ENCODE assay signal across 9 cellular contexts in the genomic region with DNA sequence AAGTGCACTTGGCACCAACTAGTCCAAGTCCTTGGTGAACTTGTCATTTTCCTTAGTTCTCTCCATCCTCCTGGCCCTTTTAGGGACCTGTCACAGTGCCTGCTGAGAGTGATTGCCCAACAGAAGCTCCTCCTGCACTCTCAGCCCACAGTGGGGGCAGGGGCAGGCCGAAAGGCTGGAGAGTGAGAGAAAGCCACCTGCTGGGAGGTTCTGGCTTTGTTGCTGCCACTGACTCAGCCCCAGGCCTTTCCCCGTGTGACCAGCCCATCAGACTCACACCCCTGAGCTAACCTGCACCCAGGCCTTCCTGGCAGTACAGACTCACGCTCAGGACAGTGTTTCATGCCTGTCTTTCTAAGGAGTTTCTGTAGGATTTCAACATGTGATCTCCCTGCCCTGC. TPM values are rescaled to one million over a fixed set of nuclear protein-coding genes. Genes with fewer than 3 reads are reported as not detected.
DNase-seq lines count a peak whose midpoint lies in the region; ATAC-seq and TF ChIP-seq lines count a peak whose summit lies in the region.
"Had no signal": no experiment of that assay in that cellular context is flagged by ENCODE, and none has a peak within 500 bp of the region (broad histone marks: within the 10 kb centered on the region; RNA-seq: fewer than 3 reads in every experiment).

No MANE protein-coding gene starts in this region.

- no peaks in the 10 kb centered on the region for H3K27me3 ChIP-seq in heart left ventricle
- no peaks in the 10 kb centered on the region for H3K27me3 ChIP-seq in upper lobe of right lung

- peaks cover 0 to 18% (median 0%) of the 10 kb centered on the region in 12 donors for H3K4me1 ChIP-seq in heart left ventricle
- H3K4me1 ChIP-seq in upper lobe of right lung, result peaks cover 14% of the 10 kb centered on the region

- no peak overlapping the region for H3K4me3 ChIP-seq in heart left ventricle
- no peak overlapping the region for H3K4me3 ChIP-seq in upper lobe of right lung

- peak; percentile 4 for DNase-seq in activated CD8-positive, alpha-beta T cell treated with anti-CD3 and anti-CD28 coated beads for 36 hours
- no peak for DNase-seq in activated CD8-positive, alpha-beta T cell treated with anti-CD3 and anti-CD28 coated beads, Interleukin-2, amount 10 ng/mL, durations not matched to agents 7 days and 5 days
- peak; percentile 38 for DNase-seq in RPMI7951 (ENCODE audit: low read depth)
- peak; percentile 16 to 72 (median 47) for DNase-seq in heart left ventricle
- DNase-seq in upper lobe of right lung, result peak; percentile 89
- DNase-seq in NCI-H748 (lab: John Stamatoyannopoulos, UW; ENCODE audit: unreplicated experiment), result no peak
- DNase-seq in NCI-H524 treated with DMSO at 0.1 percent for 48 hours (lab: John Stamatoyannopoulos, UW), result no peak
- no peak for DNase-seq in activated naive CD4-positive, alpha-beta T cell treated with anti-CD3 and anti-CD28 coated beads, Interleukin-2, amount 50 U/mL, for 72 hours (ENCODE audit: low spot score in 2 of 2)
- DNase-seq: DND-41 had no signal

- CTCF ChIA-PET in activated CD8-positive, alpha-beta T cell treated with anti-CD3 and anti-CD28 coated beads for 36 hours (lab: Charles Lee), result interaction anchor here (0.9 to 7.5 kb wide), 3 partner anchors 26 to 121 kb away, joined by 3 to 41 read pairs (median 10); no protein-coding TSS in a partner anchor
- CTCF ChIA-PET in activated CD8-positive, alpha-beta T cell treated with anti-CD3 and anti-CD28 coated beads, Interleukin-2, amount 10 ng/mL, durations not matched to agents 7 days and 5 days (lab: Charles Lee), result interaction anchor here (0.7 to 4.8 kb wide), 3 partner anchors 26 to 374 kb away, joined by 3 to 22 read pairs (median 4); no protein-coding TSS in a partner anchor

- H3K36me3 Mint-ChIP-seq in activated CD8-positive, alpha-beta T cell treated with anti-CD3 and anti-CD28 coated beads for 36 hours (ENCODE audit: low read depth), result no peaks in the 10 kb centered on the region
- H3K36me3 Mint-ChIP-seq in activated CD8-positive, alpha-beta T cell treated with anti-CD3 and anti-CD28 coated beads, Interleukin-2, amount 10 ng/mL, durations not matched to agents 7 days and 5 days (ENCODE audit: low read depth), result no peaks in the 10 kb centered on the region
- H3K36me3 Mint-ChIP-seq in activated naive CD4-positive, alpha-beta T cell treated with anti-CD3 and anti-CD28 coated beads, Interleukin-2, amount 50 U/mL, for 72 hours, result no peaks in the 10 kb centered on the region

- whole genome bisulfite sequencing in heart left ventricle, 4 donors, result 35 to 53% (median 42%) methylated on average over 2 to 3 of the region's 3 CpGs

- H3K4me3 Mint-ChIP-seq in activated CD8-positive, alpha-beta T cell treated with anti-CD3 and anti-CD28 coated beads for 36 hours, result no peak overlapping the region
- H3K4me3 Mint-ChIP-seq in activated CD8-positive, alpha-beta T cell treated with anti-CD3 and anti-CD28 coated beads, Interleukin-2, amount 10 ng/mL, durations not matched to agents 7 days and 5 days, result no peak overlapping the region

- TF ChIP-seq POLR2A in heart left ventricle (IDR thresholded peaks at IDR 0.05), result peak in 1 of 2 donors; percentile 18

- no peaks in the 10 kb centered on the region for H3K9me3 Mint-ChIP-seq in activated CD8-positive, alpha-beta T cell treated with anti-CD3 and anti-CD28 coated beads for 36 hours
- no peaks in the 10 kb centered on the region for H3K9me3 Mint-ChIP-seq in activated CD8-positive, alpha-beta T cell treated with anti-CD3 and anti-CD28 coated beads, Interleukin-2, amount 10 ng/mL, durations not matched to agents 7 days and 5 days (ENCODE audit: insufficient read depth)
- no peaks in the 10 kb centered on the region for H3K9me3 Mint-ChIP-seq in activated naive CD4-positive, alpha-beta T cell treated with anti-CD3 and anti-CD28 coated beads, Interleukin-2, amount 50 U/mL, for 72 hours

- peak overlapping the region in 1 of 12 donors; percentile 28 for H3K27ac ChIP-seq in heart left ventricle
- H3K27ac ChIP-seq in upper lobe of right lung, result peak overlapping the region; percentile 65

- no peak for TF ChIP-seq CTCF in activated CD8-positive, alpha-beta T cell treated with anti-CD3 and anti-CD28 coated beads for 36 hours (IDR thresholded peaks at IDR 0.05)
- TF ChIP-seq CTCF in heart left ventricle (IDR thresholded peaks at IDR 0.05) (peak in 4 of 12 donors; percentile 11 to 23 (median 18)), upper lobe of right lung (IDR thresholded peaks at IDR 0.05) (peak; percentile 33)

- intact Hi-C loops in activated CD8-positive, alpha-beta T cell treated with anti-CD3 and anti-CD28 coated beads for 36 hours (cut with micrococcal nuclease), result no loop called here
- intact Hi-C loops in heart left ventricle (cut with DNase I), result loop anchor here in 1 of 10 donors (2.0 kb wide), 1 partner anchor 19 kb away; no protein-coding TSS in a partner anchor
- intact Hi-C loops in upper lobe of right lung (cut with DNase I), result no loop called here

- ATAC-seq in activated CD8-positive, alpha-beta T cell treated with anti-CD3 and anti-CD28 coated beads for 36 hours, result no peak
- no peak for ATAC-seq in activated CD8-positive, alpha-beta T cell treated with anti-CD3 and anti-CD28 coated beads, Interleukin-2, amount 10 ng/mL, durations not matched to agents 7 days and 5 days
- ATAC-seq in heart left ventricle (peak; percentile 72 to 92 (median 91)), upper lobe of right lung (peak; percentile 97)
- ATAC-seq in activated naive CD4-positive, alpha-beta T cell treated with anti-CD3 and anti-CD28 coated beads, Interleukin-2, amount 50 U/mL, for 72 hours, result no peak

- peaks cover 4% of the 10 kb centered on the region for H3K27me3 Mint-ChIP-seq in activated CD8-positive, alpha-beta T cell treated with anti-CD3 and anti-CD28 coated beads for 36 hours
- peaks cover 11% of the 10 kb centered on the region for H3K27me3 Mint-ChIP-seq in activated CD8-positive, alpha-beta T cell treated with anti-CD3 and anti-CD28 coated beads, Interleukin-2, amount 10 ng/mL, durations not matched to agents 7 days and 5 days (ENCODE audit: low read depth)

- no peak overlapping the region for H3K27ac Mint-ChIP-seq in activated CD8-positive, alpha-beta T cell treated with anti-CD3 and anti-CD28 coated beads for 36 hours
- H3K27ac Mint-ChIP-seq in activated CD8-positive, alpha-beta T cell treated with anti-CD3 and anti-CD28 coated beads, Interleukin-2, amount 10 ng/mL, durations not matched to agents 7 days and 5 days, result no peak overlapping the region
- H3K27ac Mint-ChIP-seq in activated naive CD4-positive, alpha-beta T cell treated with anti-CD3 and anti-CD28 coated beads, Interleukin-2, amount 50 U/mL, for 72 hours, result no peak overlapping the region

- POLR2A ChIA-PET in activated CD8-positive, alpha-beta T cell treated with anti-CD3 and anti-CD28 coated beads for 36 hours (lab: Charles Lee), result no interaction called here
- POLR2A ChIA-PET in activated CD8-positive, alpha-beta T cell treated with anti-CD3 and anti-CD28 coated beads, Interleukin-2, amount 10 ng/mL, durations not matched to agents 7 days and 5 days (lab: Charles Lee), result no interaction called here

- H3K9me3 ChIP-seq in heart left ventricle, result no peaks in the 10 kb centered on the region
- H3K9me3 ChIP-seq in upper lobe of right lung, result no peaks in the 10 kb centered on the region

- no peaks in the 10 kb centered on the region for H3K36me3 ChIP-seq in heart left ventricle
- H3K36me3 ChIP-seq in upper lobe of right lung, result no peaks in the 10 kb centered on the region

- H3K4me1 Mint-ChIP-seq in activated CD8-positive, alpha-beta T cell treated with anti-CD3 and anti-CD28 coated beads for 36 hours (ENCODE audit: low read depth), result no peaks in the 10 kb centered on the region
- H3K4me1 Mint-ChIP-seq in activated CD8-positive, alpha-beta T cell treated with anti-CD3 and anti-CD28 coated beads, Interleukin-2, amount 10 ng/mL, durations not matched to agents 7 days and 5 days (ENCODE audit: low read depth), result no peaks in the 10 kb centered on the region

RNA-seq across cellular contexts. Expression of a gene that starts 17.1 kb away (rescaled TPM):
- not detected for total RNA-seq in activated CD8-positive, alpha-beta T cell treated with anti-CD3 and anti-CD28 coated beads for 36 hours
- not detected for total RNA-seq in activated CD8-positive, alpha-beta T cell treated with anti-CD3 and anti-CD28 coated beads, Interleukin-2, amount 10 ng/mL, durations not matched to agents 7 days and 5 days
- 0.24 and 0.39 TPM in 2 replicates for total RNA-seq in RPMI7951 (2014; rRNA removed; shearing (Covaris generic))
- total RNA-seq in heart left ventricle, result 1 to 10 TPM in 1 of 9 donors, under 1 TPM in 4, not detected in 4; 0.23 to 2.1 (median 0.40) TPM
- 1 to 10 TPM in 1 of 2 donors, under 1 TPM in 1; 0.07 to 3.4 TPM for polyA plus RNA-seq in heart left ventricle
- total RNA-seq in upper lobe of right lung, result 0.41 TPM
- not detected for total RNA-seq in activated naive CD4-positive, alpha-beta T cell treated with anti-CD3 and anti-CD28 coated beads, Interleukin-2, amount 50 U/mL, for 72 hours

RNA-seq across cellular contexts. Expression of a gene that starts 26.3 kb away (rescaled TPM):
- total RNA-seq in activated CD8-positive, alpha-beta T cell treated with anti-CD3 and anti-CD28 coated beads for 36 hours, result 100 to 1,000 TPM; 154 to 160 TPM
- total RNA-seq in activated CD8-positive, alpha-beta T cell treated with anti-CD3 and anti-CD28 coated beads, Interleukin-2, amount 10 ng/mL, durations not matched to agents 7 days and 5 days, result 100 to 1,000 TPM; 123 TPM
- total RNA-seq in RPMI7951 (2014; rRNA removed; shearing (Covaris generic)), result 163 and 193 TPM in 2 replicates
- total RNA-seq in heart left ventricle (100 to 1,000 TPM; 130 to 267 (median 221) TPM), upper lobe of right lung (110 TPM)
- polyA plus RNA-seq in heart left ventricle, result 100 to 1,000 TPM; 510 to 549 TPM
- 100 to 1,000 TPM; 146 to 180 TPM for total RNA-seq in activated naive CD4-positive, alpha-beta T cell treated with anti-CD3 and anti-CD28 coated beads, Interleukin-2, amount 50 U/mL, for 72 hours

RNA-seq across cellular contexts. Expression of a gene that starts 43.0 kb away (rescaled TPM):
- under 1 TPM; 0.27 to 0.51 TPM for total RNA-seq in activated CD8-positive, alpha-beta T cell treated with anti-CD3 and anti-CD28 coated beads for 36 hours
- total RNA-seq in activated CD8-positive, alpha-beta T cell treated with anti-CD3 and anti-CD28 coated beads, Interleukin-2, amount 10 ng/mL, durations not matched to agents 7 days and 5 days, result under 1 TPM; 0.23 to 0.26 TPM
- total RNA-seq in RPMI7951 (2014; rRNA removed; shearing (Covaris generic)), result 16.3 and 18.5 TPM in 2 replicates
- total RNA-seq in heart left ventricle (1 to 10 TPM; 1.6 to 4.8 (median 2.3) TPM), upper lobe of right lung (15.9 TPM)
- polyA plus RNA-seq in heart left ventricle, result 1 to 10 TPM in 1 of 2 donors, under 1 TPM in 1; 1.00 to 1.9 TPM
- total RNA-seq in activated naive CD4-positive, alpha-beta T cell treated with anti-CD3 and anti-CD28 coated beads, Interleukin-2, amount 50 U/mL, for 72 hours, result under 1 TPM; 0.45 to 0.87 TPM

Comparison
In these comparisons a context has a peak if more than half of its experiments do, and no peak if none do; other contexts are left out.
1. DNase-seq: peak in activated CD8-positive, alpha-beta T cell treated with anti-CD3 and anti-CD28 coated beads for 36 hours (single experiment), RPMI7951 (single experiment), heart left ventricle (5 of 5) and upper lobe of right lung (single experiment); none in activated CD8-positive, alpha-beta T cell treated with anti-CD3 and anti-CD28 coated beads, Interleukin-2, amount 10 ng/mL, durations not matched to agents 7 days and 5 days (single experiment), NCI-H748 (single experiment), NCI-H524 treated with DMSO at 0.1 percent for 48 hours (single experiment) and activated naive CD4-positive, alpha-beta T cell treated with anti-CD3 and anti-CD28 coated beads, Interleukin-2, amount 50 U/mL, for 72 hours (0 of 2).
2. ATAC-seq: peak in heart left ventricle (4 of 4) and upper lobe of right lung (single experiment); none in activated CD8-positive, alpha-beta T cell treated with anti-CD3 and anti-CD28 coated beads for 36 hours (single experiment), activated CD8-positive, alpha-beta T cell treated with anti-CD3 and anti-CD28 coated beads, Interleukin-2, amount 10 ng/mL, durations not matched to agents 7 days and 5 days (single experiment) and activated naive CD4-positive, alpha-beta T cell treated with anti-CD3 and anti-CD28 coated beads, Interleukin-2, amount 50 U/mL, for 72 hours (0 of 2).